ENCODE assay signal across 8 cellular contexts in the genomic region with DNA sequence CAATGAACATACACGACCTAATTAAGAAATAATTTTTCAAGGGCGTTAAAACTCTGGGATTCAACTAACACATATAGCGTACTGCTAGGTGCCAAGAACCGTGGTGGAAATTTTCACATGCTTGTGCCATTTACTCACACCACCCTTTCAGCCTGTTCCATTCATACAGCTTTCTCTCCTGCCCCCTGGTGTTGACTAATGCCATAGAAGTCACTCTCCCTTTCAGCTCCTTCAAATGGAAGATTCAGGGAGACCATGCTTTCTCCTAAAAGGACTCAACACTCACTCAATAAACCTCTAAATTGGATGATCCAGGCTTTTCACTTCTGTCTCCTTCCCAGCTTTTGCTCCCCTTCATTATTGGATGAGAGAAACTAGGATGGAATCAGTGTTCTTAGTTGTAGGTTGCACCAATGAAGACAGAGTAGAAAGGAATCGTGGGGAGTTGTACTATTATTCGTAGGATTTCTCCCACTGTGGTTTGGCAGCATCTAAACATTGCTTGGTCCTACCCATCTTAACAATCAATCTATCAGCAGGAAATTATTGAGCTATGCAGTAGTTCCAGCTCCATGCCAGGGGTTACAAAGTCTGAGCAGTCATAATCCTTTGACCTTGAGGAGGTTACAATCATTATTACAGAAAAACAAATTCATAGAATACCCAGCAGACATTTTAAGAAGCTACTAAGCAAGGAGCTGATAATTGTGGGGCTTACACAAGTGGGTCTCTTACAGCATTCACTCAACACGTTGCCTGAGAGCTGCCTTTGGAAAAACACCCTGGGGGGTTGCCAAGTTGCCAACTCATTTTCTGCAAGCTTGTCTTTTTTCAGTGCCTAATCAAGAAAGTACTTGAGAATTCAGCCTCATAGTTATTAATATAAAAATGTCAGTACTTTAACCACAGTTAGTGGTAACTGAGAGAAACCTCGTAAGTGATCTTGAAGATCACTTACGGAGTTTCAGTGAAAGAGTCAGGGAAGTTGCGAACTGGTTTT. TPM values are rescaled to one million over a fixed set of nuclear protein-coding genes. Genes with fewer than 3 reads are reported as not detected.
DNase-seq lines count a peak whose midpoint lies in the region; ATAC-seq and TF ChIP-seq lines count a peak whose summit lies in the region.

No MANE protein-coding gene starts in this region.

- ATAC-seq in HG02610 (IDR thresholded peaks at IDR 0.05; ENCODE audit: unreplicated experiment), result no peak

- in situ Hi-C loops in GM13976 (cut with MboI; ENCODE audit: low sequenced_read_pairs, unreplicated experiment), result no loop called here

- DNase-seq in AG09319 (ENCODE audit: extremely low read depth, low read depth) (no peak), GM13976 (ENCODE audit: low spot score) (peak; percentile 64), NCI-H128 (lab: John Stamatoyannopoulos, UW; ENCODE audit: unreplicated experiment) (peak; percentile 9), T-helper 1 cell (peak in 4 of 5 donors; percentile 11 to 45 (median 34)), cerebellum (ENCODE audit: low spot score) (peak; percentile 54), left kidney (ENCODE audit: low read depth, low spot score) (peak; percentile 89)
- DNase-seq in stimulated activated CD8-positive, alpha-beta memory T cell treated with anti-CD3 and anti-CD28 coated beads, Interleukin-12 subunit alpha, Interleukin-12 subunit beta, amount 100 ng/mL, for 1 hour (ENCODE audit: low read depth), result peak; percentile 5

- TF ChIP-seq CTCF in AG09319 (IDR thresholded peaks at IDR 0.05; ENCODE audit: low read depth, low read length) (peak; percentile 69), GM13976 (IDR thresholded peaks at IDR 0.05; ENCODE audit: borderline replicate concordance, control extremely low read depth, extremely low read depth, insufficient read depth, missing control alignments) (peak; percentile 64)

RNA-seq across cellular contexts. Expression of a gene that starts 2.8 kb away (rescaled TPM):
- 19.6 TPM for total RNA-seq in cerebellum
